ENCODE assay signal across 1 cellular context in the genomic region with DNA sequence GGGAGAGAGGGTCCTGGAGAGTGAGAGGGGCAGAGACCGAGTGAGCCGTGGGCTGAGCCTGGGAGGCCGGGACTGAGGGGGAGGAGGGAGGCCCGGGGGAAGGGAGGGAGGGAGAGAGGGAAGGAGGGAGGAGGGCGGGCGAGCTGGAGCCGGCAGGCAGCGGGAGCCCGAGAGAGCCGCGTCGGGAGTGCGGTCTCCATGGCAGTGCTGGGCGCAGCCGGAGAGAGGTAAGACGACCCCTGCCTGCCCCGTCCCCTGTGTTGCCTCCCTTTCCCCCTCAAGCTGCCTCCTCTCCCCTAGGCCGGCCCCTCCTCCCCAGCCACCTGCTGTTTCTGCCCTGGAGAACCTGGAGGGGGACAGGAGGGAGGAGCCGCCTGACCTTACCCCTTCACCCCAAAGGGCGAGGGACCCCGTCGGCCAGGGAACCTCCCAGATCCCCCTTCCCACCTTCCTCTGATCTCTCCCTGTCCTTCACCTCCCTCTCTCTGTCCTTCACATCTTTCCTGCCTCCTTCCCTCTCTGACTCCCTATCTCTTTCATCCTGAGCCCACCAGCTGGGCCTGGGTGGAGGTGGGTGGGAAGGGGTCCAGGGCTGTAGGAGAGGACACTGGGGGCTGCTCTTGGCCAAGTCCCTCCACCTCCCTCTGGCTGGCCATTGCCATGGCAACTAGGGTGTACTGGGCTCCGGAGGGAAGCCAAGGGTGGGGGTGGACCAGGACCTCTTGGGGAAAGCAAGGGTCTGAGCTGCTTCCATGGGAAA.
TF ChIP-seq lines count a peak whose summit lies in the region.

A gene with protein sequence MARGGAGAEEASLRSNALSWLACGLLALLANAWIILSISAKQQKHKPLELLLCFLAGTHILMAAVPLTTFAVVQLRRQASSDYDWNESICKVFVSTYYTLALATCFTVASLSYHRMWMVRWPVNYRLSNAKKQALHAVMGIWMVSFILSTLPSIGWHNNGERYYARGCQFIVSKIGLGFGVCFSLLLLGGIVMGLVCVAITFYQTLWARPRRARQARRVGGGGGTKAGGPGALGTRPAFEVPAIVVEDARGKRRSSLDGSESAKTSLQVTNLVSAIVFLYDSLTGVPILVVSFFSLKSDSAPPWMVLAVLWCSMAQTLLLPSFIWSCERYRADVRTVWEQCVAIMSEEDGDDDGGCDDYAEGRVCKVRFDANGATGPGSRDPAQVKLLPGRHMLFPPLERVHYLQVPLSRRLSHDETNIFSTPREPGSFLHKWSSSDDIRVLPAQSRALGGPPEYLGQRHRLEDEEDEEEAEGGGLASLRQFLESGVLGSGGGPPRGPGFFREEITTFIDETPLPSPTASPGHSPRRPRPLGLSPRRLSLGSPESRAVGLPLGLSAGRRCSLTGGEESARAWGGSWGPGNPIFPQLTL (plus strand): TSS at position 148 of the 760 bp plus-strand sequence. CDS start 2,078 bp downstream, outside the sequence.

TF ChIP-seq in H1, 55 proteins besides CTCF, POLR2A, EP300 and RAD21:
- TF ChIP-seq TBP (IDR thresholded peaks at IDR 0.05; ENCODE audit: low read depth, low read length) (no peak), KDM5A (IDR thresholded peaks at IDR 0.05; ENCODE audit: low read length) (no peak), RXRA (IDR thresholded peaks at IDR 0.05; ENCODE audit: insufficient read depth, low read depth, low read length) (no peak), RNF2 (IDR thresholded peaks at IDR 0.05; ENCODE audit: borderline replicate concordance, low read depth, low read length, missing control alignments, poor library complexity, severe bottlenecking) (no peak), GTF2F1 (IDR thresholded peaks at IDR 0.05; ENCODE audit: borderline replicate concordance, low read depth, low read length) (no peak), SUZ12 (IDR thresholded peaks at IDR 0.05; ENCODE audit: low read length) (0 out of 2 replicates have a peak, but pooled peaks have one; percentile 16), BRCA1 (IDR thresholded peaks at IDR 0.05; ENCODE audit: low read depth, low read length) (no peak), TAF1 (IDR thresholded peaks at IDR 0.05; ENCODE audit: low read depth, low read length) (no peak), SAP30 (IDR thresholded peaks at IDR 0.05; ENCODE audit: insufficient read depth, insufficient replicate concordance, low read length) (no peak), RBBP5 (IDR thresholded peaks at IDR 0.05; ENCODE audit: borderline replicate concordance, low read depth, low read length) (peak; percentile 66), YY1 (IDR thresholded peaks at IDR 0.05; ENCODE audit: low read depth, low read length) (peak; percentile 17; the same call in 1 of the 2 replicates), EGR1 (IDR thresholded peaks at IDR 0.05; ENCODE audit: borderline replicate concordance, low read depth, low read length) (peak; percentile 89; the same call in 1 of the 2 replicates), ASH2L (IDR thresholded peaks at IDR 0.05; ENCODE audit: low read length) (peak; percentile 49), CBX5 (IDR thresholded peaks at IDR 0.05; ENCODE audit: low read depth, low read length) (no peak), TAF7 (optimal IDR thresholded peaks at IDR 0.05; ENCODE audit: borderline replicate concordance, low read depth, low read length) (no peak), E2F6 (IDR thresholded peaks at IDR 0.05) (no peak), KDM4A (IDR thresholded peaks at IDR 0.05; ENCODE audit: low read depth, low read length, severe bottlenecking) (no peak), CEBPB (IDR thresholded peaks at IDR 0.05; ENCODE audit: low read depth, low read length) (no peak)
- TF ChIP-seq, protein P1, sequence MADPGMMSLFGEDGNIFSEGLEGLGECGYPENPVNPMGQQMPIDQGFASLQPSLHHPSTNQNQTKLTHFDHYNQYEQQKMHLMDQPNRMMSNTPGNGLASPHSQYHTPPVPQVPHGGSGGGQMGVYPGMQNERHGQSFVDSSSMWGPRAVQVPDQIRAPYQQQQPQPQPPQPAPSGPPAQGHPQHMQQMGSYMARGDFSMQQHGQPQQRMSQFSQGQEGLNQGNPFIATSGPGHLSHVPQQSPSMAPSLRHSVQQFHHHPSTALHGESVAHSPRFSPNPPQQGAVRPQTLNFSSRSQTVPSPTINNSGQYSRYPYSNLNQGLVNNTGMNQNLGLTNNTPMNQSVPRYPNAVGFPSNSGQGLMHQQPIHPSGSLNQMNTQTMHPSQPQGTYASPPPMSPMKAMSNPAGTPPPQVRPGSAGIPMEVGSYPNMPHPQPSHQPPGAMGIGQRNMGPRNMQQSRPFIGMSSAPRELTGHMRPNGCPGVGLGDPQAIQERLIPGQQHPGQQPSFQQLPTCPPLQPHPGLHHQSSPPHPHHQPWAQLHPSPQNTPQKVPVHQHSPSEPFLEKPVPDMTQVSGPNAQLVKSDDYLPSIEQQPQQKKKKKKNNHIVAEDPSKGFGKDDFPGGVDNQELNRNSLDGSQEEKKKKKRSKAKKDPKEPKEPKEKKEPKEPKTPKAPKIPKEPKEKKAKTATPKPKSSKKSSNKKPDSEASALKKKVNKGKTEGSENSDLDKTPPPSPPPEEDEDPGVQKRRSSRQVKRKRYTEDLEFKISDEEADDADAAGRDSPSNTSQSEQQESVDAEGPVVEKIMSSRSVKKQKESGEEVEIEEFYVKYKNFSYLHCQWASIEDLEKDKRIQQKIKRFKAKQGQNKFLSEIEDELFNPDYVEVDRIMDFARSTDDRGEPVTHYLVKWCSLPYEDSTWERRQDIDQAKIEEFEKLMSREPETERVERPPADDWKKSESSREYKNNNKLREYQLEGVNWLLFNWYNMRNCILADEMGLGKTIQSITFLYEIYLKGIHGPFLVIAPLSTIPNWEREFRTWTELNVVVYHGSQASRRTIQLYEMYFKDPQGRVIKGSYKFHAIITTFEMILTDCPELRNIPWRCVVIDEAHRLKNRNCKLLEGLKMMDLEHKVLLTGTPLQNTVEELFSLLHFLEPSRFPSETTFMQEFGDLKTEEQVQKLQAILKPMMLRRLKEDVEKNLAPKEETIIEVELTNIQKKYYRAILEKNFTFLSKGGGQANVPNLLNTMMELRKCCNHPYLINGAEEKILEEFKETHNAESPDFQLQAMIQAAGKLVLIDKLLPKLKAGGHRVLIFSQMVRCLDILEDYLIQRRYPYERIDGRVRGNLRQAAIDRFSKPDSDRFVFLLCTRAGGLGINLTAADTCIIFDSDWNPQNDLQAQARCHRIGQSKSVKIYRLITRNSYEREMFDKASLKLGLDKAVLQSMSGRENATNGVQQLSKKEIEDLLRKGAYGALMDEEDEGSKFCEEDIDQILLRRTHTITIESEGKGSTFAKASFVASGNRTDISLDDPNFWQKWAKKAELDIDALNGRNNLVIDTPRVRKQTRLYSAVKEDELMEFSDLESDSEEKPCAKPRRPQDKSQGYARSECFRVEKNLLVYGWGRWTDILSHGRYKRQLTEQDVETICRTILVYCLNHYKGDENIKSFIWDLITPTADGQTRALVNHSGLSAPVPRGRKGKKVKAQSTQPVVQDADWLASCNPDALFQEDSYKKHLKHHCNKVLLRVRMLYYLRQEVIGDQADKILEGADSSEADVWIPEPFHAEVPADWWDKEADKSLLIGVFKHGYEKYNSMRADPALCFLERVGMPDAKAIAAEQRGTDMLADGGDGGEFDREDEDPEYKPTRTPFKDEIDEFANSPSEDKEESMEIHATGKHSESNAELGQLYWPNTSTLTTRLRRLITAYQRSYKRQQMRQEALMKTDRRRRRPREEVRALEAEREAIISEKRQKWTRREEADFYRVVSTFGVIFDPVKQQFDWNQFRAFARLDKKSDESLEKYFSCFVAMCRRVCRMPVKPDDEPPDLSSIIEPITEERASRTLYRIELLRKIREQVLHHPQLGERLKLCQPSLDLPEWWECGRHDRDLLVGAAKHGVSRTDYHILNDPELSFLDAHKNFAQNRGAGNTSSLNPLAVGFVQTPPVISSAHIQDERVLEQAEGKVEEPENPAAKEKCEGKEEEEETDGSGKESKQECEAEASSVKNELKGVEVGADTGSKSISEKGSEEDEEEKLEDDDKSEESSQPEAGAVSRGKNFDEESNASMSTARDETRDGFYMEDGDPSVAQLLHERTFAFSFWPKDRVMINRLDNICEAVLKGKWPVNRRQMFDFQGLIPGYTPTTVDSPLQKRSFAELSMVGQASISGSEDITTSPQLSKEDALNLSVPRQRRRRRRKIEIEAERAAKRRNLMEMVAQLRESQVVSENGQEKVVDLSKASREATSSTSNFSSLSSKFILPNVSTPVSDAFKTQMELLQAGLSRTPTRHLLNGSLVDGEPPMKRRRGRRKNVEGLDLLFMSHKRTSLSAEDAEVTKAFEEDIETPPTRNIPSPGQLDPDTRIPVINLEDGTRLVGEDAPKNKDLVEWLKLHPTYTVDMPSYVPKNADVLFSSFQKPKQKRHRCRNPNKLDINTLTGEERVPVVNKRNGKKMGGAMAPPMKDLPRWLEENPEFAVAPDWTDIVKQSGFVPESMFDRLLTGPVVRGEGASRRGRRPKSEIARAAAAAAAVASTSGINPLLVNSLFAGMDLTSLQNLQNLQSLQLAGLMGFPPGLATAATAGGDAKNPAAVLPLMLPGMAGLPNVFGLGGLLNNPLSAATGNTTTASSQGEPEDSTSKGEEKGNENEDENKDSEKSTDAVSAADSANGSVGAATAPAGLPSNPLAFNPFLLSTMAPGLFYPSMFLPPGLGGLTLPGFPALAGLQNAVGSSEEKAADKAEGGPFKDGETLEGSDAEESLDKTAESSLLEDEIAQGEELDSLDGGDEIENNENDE (IDR thresholded peaks at IDR 0.05; ENCODE audit: insufficient replicate concordance, low read length): no peak
- TF ChIP-seq, protein P2, sequence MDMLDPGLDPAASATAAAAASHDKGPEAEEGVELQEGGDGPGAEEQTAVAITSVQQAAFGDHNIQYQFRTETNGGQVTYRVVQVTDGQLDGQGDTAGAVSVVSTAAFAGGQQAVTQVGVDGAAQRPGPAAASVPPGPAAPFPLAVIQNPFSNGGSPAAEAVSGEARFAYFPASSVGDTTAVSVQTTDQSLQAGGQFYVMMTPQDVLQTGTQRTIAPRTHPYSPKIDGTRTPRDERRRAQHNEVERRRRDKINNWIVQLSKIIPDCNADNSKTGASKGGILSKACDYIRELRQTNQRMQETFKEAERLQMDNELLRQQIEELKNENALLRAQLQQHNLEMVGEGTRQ (IDR thresholded peaks at IDR 0.05; ENCODE audit: low read length): no peak
